ENCODE assay signal across 1 cellular context in the genomic region with DNA sequence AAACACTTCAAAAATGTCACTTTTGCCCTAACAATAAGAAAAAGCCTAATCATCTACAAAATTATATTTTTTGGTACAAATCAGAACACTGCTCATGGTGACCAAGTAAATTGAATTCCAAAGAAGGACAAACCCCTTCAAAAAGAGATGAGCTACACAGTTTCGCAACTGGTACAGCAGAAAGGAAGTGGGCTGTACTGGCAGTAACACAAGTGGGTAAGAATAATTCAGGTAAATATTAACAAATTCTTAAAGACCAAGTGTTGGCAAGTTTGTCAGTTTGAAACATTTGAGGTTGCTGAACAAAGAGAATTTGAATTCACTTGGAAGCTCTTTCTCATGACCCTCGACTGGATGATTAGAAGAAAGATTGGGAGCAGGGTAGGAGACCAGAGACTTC.
TF ChIP-seq lines count a peak whose summit lies in the region.

No MANE protein-coding gene starts in this region.

TF ChIP-seq in IMR-90, 13 proteins besides CTCF, POLR2A, EP300 and RAD21:
- TF ChIP-seq CEBPB (IDR thresholded peaks at IDR 0.05; ENCODE audit: low read depth, low read length) (peak; percentile 39; the same call in 1 of the 2 replicates), MAZ (IDR thresholded peaks at IDR 0.05; ENCODE audit: borderline replicate concordance, low read depth, low read length) (no peak)
